ENCODE assay signal across 1 cellular context in the genomic region with DNA sequence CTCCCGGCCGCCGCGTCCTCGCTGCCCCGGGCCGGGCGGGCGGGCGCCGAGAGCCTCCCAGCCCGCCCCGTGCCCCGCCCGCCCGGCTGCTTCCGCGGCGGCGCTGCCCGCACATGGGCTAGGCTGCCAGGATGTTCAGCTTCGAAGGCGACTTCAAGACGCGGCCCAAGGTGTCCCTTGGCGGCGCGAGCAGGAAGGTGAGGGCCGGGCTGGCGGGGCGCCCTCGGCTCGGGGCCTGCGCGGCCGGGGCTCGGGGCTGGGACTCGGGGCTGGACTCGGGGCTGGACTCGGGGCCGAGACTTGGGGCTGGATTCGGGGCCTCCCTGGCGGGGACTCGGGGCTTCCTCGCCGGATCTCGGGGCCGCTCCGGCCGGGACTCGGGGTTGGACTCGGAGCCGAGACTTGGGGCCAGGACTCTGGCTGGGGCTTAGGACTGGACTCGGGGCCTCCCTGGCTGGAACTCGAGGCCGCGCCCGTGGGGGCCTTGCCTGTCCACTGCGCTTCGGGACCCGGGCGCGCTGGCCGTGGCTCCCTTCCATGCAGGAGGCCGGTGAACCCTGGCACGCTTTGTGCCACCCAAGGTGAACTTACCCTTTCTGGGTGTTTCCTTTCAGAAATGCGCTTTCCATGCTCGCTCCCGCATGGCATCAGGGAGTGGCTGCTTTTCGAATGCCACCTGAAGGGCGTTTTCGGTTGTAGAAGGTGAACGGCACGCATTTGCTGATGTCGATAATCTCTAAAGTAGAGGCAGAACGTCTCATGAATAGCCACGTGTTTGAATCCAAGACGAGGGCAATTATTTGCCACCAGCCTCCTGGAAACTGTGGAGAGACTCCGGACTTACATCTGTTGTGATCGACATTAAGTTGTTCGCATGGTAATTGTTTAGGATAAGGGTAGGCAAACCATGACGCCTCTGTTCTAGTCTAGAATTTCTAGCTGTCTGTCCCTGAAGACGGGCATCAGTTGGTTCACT.
TF ChIP-seq lines count a peak whose summit lies in the region.

No MANE protein-coding gene starts in this region.

TF ChIP-seq in K562, 482 proteins besides CTCF, POLR2A, EP300 and RAD21 (continued from another document and continues in another):
- TF ChIP-seq CCNT2 (IDR thresholded peaks at IDR 0.05; ENCODE audit: borderline replicate concordance, extremely low read depth, insufficient read length, low read depth, low read length) (peak; percentile 46), SMARCA5 (IDR thresholded peaks at IDR 0.05) (no peak), C11orf30 (IDR thresholded peaks at IDR 0.05; ENCODE audit: low read depth) (no peak), ZNF561 (CRISPR knock-in tag; conservative IDR thresholded peaks at IDR 0.05) (no peak), ZNF282 (CRISPR knock-in tag; IDR thresholded peaks at IDR 0.05) (peak; percentile 73; the same call in 1 of the 2 replicates), ZNF354B (CRISPR knock-in tag; IDR thresholded peaks at IDR 0.05) (no peak), RBM15 (IDR thresholded peaks at IDR 0.05; ENCODE audit: insufficient read depth, low read length) (0 out of 2 replicates have a peak, but pooled peaks have one; percentile 23), GATAD2B (IDR thresholded peaks at IDR 0.05; ENCODE audit: borderline replicate concordance) (peak; percentile 10), ZNF436 (CRISPR knock-in tag; IDR thresholded peaks at IDR 0.05) (no peak), EWSR1 (IDR thresholded peaks at IDR 0.05; ENCODE audit: borderline replicate concordance, low read depth, partially characterized antibody) (no peak), ZBTB17 (CRISPR knock-in tag; IDR thresholded peaks at IDR 0.05) (peak; percentile 65; the same call in 1 of the 2 replicates), CHD1 (IDR thresholded peaks at IDR 0.05; ENCODE audit: low read length) (peak; percentile 79), GABPA (tag; conservative IDR thresholded peaks at IDR 0.05; ENCODE audit: low read depth) (0 out of 2 replicates have a peak, but pooled peaks have one; percentile 12), ZBTB1 (CRISPR knock-in tag; IDR thresholded peaks at IDR 0.05; ENCODE audit: borderline replicate concordance, low read depth) (peak; percentile 45; the same call in 1 of the 2 replicates)
- TF ChIP-seq, protein P1, sequence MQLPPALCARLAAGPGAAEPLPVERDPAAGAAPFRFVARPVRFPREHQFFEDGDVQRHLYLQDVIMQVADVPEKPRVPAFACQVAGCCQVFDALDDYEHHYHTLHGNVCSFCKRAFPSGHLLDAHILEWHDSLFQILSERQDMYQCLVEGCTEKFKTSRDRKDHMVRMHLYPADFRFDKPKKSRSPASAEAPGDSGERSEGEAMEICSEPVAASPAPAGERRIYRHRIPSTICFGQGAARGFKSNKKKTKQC (CRISPR knock-in tag; IDR thresholded peaks at IDR 0.05) = peak; percentile 65; the same call in 1 of the 2 replicates
- TF ChIP-seq, protein P2, sequence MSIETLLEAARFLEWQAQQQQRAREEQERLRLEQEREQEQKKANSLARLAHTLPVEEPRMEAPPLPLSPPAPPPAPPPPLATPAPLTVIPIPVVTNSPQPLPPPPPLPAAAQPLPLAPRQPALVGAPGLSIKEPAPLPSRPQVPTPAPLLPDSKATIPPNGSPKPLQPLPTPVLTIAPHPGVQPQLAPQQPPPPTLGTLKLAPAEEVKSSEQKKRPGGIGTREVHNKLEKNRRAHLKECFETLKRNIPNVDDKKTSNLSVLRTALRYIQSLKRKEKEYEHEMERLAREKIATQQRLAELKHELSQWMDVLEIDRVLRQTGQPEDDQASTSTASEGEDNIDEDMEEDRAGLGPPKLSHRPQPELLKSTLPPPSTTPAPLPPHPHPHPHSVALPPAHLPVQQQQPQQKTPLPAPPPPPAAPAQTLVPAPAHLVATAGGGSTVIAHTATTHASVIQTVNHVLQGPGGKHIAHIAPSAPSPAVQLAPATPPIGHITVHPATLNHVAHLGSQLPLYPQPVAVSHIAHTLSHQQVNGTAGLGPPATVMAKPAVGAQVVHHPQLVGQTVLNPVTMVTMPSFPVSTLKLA (conservative IDR thresholded peaks at IDR 0.05) = peak; percentile 60 to 65
- TF ChIP-seq, protein P3, sequence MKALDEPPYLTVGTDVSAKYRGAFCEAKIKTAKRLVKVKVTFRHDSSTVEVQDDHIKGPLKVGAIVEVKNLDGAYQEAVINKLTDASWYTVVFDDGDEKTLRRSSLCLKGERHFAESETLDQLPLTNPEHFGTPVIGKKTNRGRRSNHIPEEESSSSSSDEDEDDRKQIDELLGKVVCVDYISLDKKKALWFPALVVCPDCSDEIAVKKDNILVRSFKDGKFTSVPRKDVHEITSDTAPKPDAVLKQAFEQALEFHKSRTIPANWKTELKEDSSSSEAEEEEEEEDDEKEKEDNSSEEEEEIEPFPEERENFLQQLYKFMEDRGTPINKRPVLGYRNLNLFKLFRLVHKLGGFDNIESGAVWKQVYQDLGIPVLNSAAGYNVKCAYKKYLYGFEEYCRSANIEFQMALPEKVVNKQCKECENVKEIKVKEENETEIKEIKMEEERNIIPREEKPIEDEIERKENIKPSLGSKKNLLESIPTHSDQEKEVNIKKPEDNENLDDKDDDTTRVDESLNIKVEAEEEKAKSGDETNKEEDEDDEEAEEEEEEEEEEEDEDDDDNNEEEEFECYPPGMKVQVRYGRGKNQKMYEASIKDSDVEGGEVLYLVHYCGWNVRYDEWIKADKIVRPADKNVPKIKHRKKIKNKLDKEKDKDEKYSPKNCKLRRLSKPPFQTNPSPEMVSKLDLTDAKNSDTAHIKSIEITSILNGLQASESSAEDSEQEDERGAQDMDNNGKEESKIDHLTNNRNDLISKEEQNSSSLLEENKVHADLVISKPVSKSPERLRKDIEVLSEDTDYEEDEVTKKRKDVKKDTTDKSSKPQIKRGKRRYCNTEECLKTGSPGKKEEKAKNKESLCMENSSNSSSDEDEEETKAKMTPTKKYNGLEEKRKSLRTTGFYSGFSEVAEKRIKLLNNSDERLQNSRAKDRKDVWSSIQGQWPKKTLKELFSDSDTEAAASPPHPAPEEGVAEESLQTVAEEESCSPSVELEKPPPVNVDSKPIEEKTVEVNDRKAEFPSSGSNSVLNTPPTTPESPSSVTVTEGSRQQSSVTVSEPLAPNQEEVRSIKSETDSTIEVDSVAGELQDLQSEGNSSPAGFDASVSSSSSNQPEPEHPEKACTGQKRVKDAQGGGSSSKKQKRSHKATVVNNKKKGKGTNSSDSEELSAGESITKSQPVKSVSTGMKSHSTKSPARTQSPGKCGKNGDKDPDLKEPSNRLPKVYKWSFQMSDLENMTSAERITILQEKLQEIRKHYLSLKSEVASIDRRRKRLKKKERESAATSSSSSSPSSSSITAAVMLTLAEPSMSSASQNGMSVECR (CRISPR knock-in tag; IDR thresholded peaks at IDR 0.05) = peak; percentile 42; the same call in 1 of the 2 replicates
- TF ChIP-seq, protein P4, sequence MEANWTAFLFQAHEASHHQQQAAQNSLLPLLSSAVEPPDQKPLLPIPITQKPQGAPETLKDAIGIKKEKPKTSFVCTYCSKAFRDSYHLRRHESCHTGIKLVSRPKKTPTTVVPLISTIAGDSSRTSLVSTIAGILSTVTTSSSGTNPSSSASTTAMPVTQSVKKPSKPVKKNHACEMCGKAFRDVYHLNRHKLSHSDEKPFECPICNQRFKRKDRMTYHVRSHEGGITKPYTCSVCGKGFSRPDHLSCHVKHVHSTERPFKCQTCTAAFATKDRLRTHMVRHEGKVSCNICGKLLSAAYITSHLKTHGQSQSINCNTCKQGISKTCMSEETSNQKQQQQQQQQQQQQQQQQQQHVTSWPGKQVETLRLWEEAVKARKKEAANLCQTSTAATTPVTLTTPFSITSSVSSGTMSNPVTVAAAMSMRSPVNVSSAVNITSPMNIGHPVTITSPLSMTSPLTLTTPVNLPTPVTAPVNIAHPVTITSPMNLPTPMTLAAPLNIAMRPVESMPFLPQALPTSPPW (CRISPR knock-in tag; IDR thresholded peaks at IDR 0.05) = no peak
- TF ChIP-seq, protein P5, sequence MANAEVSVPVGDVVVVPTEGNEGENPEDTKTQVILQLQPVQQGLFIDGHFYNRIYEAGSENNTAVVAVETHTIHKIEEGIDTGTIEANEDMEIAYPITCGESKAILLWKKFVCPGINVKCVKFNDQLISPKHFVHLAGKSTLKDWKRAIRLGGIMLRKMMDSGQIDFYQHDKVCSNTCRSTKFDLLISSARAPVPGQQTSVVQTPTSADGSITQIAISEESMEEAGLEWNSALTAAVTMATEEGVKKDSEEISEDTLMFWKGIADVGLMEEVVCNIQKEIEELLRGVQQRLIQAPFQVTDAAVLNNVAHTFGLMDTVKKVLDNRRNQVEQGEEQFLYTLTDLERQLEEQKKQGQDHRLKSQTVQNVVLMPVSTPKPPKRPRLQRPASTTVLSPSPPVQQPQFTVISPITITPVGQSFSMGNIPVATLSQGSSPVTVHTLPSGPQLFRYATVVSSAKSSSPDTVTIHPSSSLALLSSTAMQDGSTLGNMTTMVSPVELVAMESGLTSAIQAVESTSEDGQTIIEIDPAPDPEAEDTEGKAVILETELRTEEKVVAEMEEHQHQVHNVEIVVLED (CRISPR knock-in tag; IDR thresholded peaks at IDR 0.05) = no peak
- TF ChIP-seq, protein P6, sequence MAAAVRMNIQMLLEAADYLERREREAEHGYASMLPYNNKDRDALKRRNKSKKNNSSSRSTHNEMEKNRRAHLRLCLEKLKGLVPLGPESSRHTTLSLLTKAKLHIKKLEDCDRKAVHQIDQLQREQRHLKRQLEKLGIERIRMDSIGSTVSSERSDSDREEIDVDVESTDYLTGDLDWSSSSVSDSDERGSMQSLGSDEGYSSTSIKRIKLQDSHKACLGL (CRISPR knock-in tag; IDR thresholded peaks at IDR 0.05; ENCODE audit: borderline replicate concordance, poor library complexity, severe bottlenecking) = no peak
- TF ChIP-seq, protein P7, sequence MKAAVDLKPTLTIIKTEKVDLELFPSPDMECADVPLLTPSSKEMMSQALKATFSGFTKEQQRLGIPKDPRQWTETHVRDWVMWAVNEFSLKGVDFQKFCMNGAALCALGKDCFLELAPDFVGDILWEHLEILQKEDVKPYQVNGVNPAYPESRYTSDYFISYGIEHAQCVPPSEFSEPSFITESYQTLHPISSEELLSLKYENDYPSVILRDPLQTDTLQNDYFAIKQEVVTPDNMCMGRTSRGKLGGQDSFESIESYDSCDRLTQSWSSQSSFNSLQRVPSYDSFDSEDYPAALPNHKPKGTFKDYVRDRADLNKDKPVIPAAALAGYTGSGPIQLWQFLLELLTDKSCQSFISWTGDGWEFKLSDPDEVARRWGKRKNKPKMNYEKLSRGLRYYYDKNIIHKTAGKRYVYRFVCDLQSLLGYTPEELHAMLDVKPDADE (conservative IDR thresholded peaks at IDR 0.05; ENCODE audit: control insufficient read depth, low read depth, low read length) = peak; percentile 43
- TF ChIP-seq, protein P8, sequence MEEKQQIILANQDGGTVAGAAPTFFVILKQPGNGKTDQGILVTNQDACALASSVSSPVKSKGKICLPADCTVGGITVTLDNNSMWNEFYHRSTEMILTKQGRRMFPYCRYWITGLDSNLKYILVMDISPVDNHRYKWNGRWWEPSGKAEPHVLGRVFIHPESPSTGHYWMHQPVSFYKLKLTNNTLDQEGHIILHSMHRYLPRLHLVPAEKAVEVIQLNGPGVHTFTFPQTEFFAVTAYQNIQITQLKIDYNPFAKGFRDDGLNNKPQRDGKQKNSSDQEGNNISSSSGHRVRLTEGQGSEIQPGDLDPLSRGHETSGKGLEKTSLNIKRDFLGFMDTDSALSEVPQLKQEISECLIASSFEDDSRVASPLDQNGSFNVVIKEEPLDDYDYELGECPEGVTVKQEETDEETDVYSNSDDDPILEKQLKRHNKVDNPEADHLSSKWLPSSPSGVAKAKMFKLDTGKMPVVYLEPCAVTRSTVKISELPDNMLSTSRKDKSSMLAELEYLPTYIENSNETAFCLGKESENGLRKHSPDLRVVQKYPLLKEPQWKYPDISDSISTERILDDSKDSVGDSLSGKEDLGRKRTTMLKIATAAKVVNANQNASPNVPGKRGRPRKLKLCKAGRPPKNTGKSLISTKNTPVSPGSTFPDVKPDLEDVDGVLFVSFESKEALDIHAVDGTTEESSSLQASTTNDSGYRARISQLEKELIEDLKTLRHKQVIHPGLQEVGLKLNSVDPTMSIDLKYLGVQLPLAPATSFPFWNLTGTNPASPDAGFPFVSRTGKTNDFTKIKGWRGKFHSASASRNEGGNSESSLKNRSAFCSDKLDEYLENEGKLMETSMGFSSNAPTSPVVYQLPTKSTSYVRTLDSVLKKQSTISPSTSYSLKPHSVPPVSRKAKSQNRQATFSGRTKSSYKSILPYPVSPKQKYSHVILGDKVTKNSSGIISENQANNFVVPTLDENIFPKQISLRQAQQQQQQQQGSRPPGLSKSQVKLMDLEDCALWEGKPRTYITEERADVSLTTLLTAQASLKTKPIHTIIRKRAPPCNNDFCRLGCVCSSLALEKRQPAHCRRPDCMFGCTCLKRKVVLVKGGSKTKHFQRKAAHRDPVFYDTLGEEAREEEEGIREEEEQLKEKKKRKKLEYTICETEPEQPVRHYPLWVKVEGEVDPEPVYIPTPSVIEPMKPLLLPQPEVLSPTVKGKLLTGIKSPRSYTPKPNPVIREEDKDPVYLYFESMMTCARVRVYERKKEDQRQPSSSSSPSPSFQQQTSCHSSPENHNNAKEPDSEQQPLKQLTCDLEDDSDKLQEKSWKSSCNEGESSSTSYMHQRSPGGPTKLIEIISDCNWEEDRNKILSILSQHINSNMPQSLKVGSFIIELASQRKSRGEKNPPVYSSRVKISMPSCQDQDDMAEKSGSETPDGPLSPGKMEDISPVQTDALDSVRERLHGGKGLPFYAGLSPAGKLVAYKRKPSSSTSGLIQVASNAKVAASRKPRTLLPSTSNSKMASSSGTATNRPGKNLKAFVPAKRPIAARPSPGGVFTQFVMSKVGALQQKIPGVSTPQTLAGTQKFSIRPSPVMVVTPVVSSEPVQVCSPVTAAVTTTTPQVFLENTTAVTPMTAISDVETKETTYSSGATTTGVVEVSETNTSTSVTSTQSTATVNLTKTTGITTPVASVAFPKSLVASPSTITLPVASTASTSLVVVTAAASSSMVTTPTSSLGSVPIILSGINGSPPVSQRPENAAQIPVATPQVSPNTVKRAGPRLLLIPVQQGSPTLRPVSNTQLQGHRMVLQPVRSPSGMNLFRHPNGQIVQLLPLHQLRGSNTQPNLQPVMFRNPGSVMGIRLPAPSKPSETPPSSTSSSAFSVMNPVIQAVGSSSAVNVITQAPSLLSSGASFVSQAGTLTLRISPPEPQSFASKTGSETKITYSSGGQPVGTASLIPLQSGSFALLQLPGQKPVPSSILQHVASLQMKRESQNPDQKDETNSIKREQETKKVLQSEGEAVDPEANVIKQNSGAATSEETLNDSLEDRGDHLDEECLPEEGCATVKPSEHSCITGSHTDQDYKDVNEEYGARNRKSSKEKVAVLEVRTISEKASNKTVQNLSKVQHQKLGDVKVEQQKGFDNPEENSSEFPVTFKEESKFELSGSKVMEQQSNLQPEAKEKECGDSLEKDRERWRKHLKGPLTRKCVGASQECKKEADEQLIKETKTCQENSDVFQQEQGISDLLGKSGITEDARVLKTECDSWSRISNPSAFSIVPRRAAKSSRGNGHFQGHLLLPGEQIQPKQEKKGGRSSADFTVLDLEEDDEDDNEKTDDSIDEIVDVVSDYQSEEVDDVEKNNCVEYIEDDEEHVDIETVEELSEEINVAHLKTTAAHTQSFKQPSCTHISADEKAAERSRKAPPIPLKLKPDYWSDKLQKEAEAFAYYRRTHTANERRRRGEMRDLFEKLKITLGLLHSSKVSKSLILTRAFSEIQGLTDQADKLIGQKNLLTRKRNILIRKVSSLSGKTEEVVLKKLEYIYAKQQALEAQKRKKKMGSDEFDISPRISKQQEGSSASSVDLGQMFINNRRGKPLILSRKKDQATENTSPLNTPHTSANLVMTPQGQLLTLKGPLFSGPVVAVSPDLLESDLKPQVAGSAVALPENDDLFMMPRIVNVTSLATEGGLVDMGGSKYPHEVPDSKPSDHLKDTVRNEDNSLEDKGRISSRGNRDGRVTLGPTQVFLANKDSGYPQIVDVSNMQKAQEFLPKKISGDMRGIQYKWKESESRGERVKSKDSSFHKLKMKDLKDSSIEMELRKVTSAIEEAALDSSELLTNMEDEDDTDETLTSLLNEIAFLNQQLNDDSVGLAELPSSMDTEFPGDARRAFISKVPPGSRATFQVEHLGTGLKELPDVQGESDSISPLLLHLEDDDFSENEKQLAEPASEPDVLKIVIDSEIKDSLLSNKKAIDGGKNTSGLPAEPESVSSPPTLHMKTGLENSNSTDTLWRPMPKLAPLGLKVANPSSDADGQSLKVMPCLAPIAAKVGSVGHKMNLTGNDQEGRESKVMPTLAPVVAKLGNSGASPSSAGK (IDR thresholded peaks at IDR 0.05) = peak; percentile 74
